12 cellular contexts compared by ENCODE assay signal in the genomic region with DNA sequence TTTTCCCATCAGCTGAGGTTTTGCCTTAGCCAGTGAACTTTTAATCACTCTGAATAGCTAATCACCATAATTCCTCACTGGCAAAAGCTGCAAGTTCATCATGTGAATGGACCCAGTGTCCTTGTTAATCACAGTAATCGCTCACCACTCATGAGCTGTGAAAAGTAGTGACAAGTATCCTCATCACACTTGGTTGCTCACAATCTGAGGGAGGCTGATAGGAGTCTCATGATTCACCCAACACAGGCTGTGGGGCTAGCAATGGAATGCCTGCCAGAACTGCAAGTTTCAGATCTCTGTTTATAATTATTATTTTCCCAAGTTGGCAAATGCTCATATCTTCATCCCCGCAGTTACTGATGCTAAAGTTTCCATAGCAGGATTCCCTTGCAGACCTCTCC.
"Had no signal": no experiment of that assay in that cellular context is flagged by ENCODE, and none has a peak within 500 bp of the region (broad histone marks: within the 10 kb centered on the region; RNA-seq: fewer than 3 reads in every experiment).

No MANE protein-coding gene starts in this region.

- H3K9me3 Mint-ChIP-seq: activated CD4-positive, alpha-beta T cell treated with anti-CD3 and anti-CD28 coated beads, Interleukin-2, amount 10 ng/mL, durations not matched to agents 7 days and 5 days; nephron progenitor cell had no signal

- H3K4me3 ChIP-seq: gastrocnemius medialis, stomach, thoracic aorta had no signal

- H3K4me1 ChIP-seq: gastrocnemius medialis, stomach had no signal

- H3K27ac Mint-ChIP-seq: activated CD4-positive, alpha-beta T cell treated with anti-CD3 and anti-CD28 coated beads, Interleukin-2, amount 10 ng/mL, durations not matched to agents 7 days and 5 days; nephron progenitor cell had no signal

- H3K4me1 Mint-ChIP-seq: activated CD4-positive, alpha-beta T cell treated with anti-CD3 and anti-CD28 coated beads, Interleukin-2, amount 10 ng/mL, durations not matched to agents 7 days and 5 days; nephron progenitor cell had no signal

- H3K4me3 Mint-ChIP-seq: activated CD4-positive, alpha-beta T cell treated with anti-CD3 and anti-CD28 coated beads, Interleukin-2, amount 10 ng/mL, durations not matched to agents 7 days and 5 days; nephron progenitor cell had no signal

- H3K36me3 ChIP-seq: gastrocnemius medialis, stomach, thoracic aorta had no signal

- DNase-seq: activated CD4-positive, alpha-beta T cell treated with anti-CD3 and anti-CD28 coated beads, Interleukin-2, amount 10 ng/mL, durations not matched to agents 7 days and 5 days; activated CD4-positive, CD25-positive, alpha-beta regulatory T cell; activated naive CD4-positive, alpha-beta T cell treated with anti-CD3 and anti-CD28 coated beads, Interleukin-2, amount 50 U/mL, for 16 hours; amniotic stem cell; gastrocnemius medialis; hippocampal formation; mesenchymal stem cell; nephron progenitor cell; stimulated activated CD4-positive, alpha-beta T cell treated with anti-CD3 and anti-CD28 coated beads, Interleukin-4, amount 100 ng/mL, for 4 hours; stomach; T-helper 2 cell had no signal

- H3K27ac ChIP-seq: gastrocnemius medialis, stomach, thoracic aorta had no signal

- H3K9me3 ChIP-seq: gastrocnemius medialis, thoracic aorta had no signal

- ATAC-seq: gastrocnemius medialis had no signal

- H3K27me3 ChIP-seq: gastrocnemius medialis, stomach had no signal

- H3K27me3 Mint-ChIP-seq: activated CD4-positive, alpha-beta T cell treated with anti-CD3 and anti-CD28 coated beads, Interleukin-2, amount 10 ng/mL, durations not matched to agents 7 days and 5 days had no signal
